8 cellular contexts compared by ENCODE assay signal in the genomic region with DNA sequence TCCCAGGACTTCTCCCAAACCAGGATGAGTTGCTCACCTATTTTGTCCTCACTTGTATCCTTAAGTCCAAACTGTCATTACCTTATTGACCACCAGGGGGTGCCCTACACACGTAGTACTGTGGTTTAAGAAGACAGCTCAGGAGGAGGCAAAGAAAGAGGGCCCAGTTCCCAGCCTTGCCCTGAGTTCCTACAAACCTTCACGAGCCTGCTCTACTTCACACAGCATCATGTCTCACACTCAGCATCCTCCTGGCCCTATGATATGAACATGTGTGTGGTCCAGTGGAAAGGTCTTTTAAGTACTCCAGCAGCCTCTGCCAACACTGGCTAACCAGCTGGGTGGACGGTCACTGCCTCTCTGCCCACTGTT. TPM values are rescaled to one million over a fixed set of nuclear protein-coding genes. Genes with fewer than 3 reads are reported as not detected.
A peak's percentile ranks its signal among the peaks of the same experiment; 100 is the strongest.
DNase-seq lines count a peak whose midpoint lies in the region; ATAC-seq and TF ChIP-seq lines count a peak whose summit lies in the region.

No MANE protein-coding gene starts in this region.

- WGBS in liver = 30% methylated on average over 3 of the region's 3 CpGs

- H3K27ac ChIP-seq in C4-2B = no peak overlapping the region
- no peak overlapping the region for H3K27ac ChIP-seq in liver (ENCODE audit: low read depth in 1 of 2, low read length in 2 of 2)

- no peaks in the 10 kb centered on the region for H3K27me3 ChIP-seq in liver (ENCODE audit: control insufficient read depth in 4 of 4, insufficient read depth in 4 of 4, low read length in 3 of 4)

- TF ChIP-seq CTCF in C4-2B (conservative IDR thresholded peaks at IDR 0.05) (peak; percentile 86), choroid plexus epithelial cell (conservative IDR thresholded peaks at IDR 0.05; ENCODE audit: low read depth, low read length) (peak; percentile 82), liver (IDR thresholded peaks at IDR 0.05; ENCODE audit: low read depth, low read length, missing input control) (peak; percentile 85)

- ATAC-seq in HG03378 (IDR thresholded peaks at IDR 0.05; ENCODE audit: unreplicated experiment) = peak; percentile 42
- ATAC-seq in HG02840 (IDR thresholded peaks at IDR 0.05; ENCODE audit: low FRiP score, unreplicated experiment) = no peak

- H3K9me3 ChIP-seq in liver (ENCODE audit: control insufficient read depth in 4 of 4, low read length in 3 of 4) = no peaks in the 10 kb centered on the region

- peak; percentile 88 to 94 for TF ChIP-seq RAD21 in liver (IDR thresholded peaks at IDR 0.05)

- H3K9ac ChIP-seq in liver (ENCODE audit: low read depth in 1 of 2, low read length in 2 of 2) = no peak overlapping the region

- DNase-seq in NCI-H69 (lab: John Stamatoyannopoulos, UW) = peak; percentile 96
- DNase-seq in activated CD4-positive, alpha-beta T cell treated with anti-CD3 and anti-CD28 coated beads for 48 hours = peak; percentile 93
- peak; percentile 99 for DNase-seq in choroid plexus epithelial cell (ENCODE audit: low read depth)
- DNase-seq in stimulated activated CD4-positive, alpha-beta T cell treated with anti-CD3 and anti-CD28 coated beads, Interleukin-4, amount 100 ng/mL, for 48 hours (ENCODE audit: low read depth in 2 of 2) = peak; percentile 86

- no peak overlapping the region for H3K4me3 ChIP-seq in choroid plexus epithelial cell (ENCODE audit: low read depth, low read length)
- no peak overlapping the region for H3K4me3 ChIP-seq in liver (ENCODE audit: low read depth in 1 of 3, low read length in 3 of 3)

- no peaks in the 10 kb centered on the region for H3K36me3 ChIP-seq in liver (ENCODE audit: control insufficient read depth in 4 of 4, insufficient read depth in 3 of 4, low read depth in 1 of 4, low read length in 3 of 4)

- peaks cover 13 to 31% (median 22%) of the 10 kb centered on the region in 4 donors for H3K4me1 ChIP-seq in liver (ENCODE audit: control insufficient read depth in 4 of 4, insufficient read depth in 4 of 4, low read length in 3 of 4)

TF ChIP-seq in liver, 16 proteins besides CTCF, POLR2A, EP300 and RAD21:
- TF ChIP-seq GABPA (IDR thresholded peaks at IDR 0.05 in 1 of 2, conservative IDR thresholded peaks at IDR 0.05 in 1 of 2) (peak in 1 of 2 donors; percentile 56), TAF1 (conservative IDR thresholded peaks at IDR 0.05) (no peak), HNF4A (conservative IDR thresholded peaks at IDR 0.05) (peak in 1 of 2 donors; percentile 43)
- TF ChIP-seq, protein P1, sequence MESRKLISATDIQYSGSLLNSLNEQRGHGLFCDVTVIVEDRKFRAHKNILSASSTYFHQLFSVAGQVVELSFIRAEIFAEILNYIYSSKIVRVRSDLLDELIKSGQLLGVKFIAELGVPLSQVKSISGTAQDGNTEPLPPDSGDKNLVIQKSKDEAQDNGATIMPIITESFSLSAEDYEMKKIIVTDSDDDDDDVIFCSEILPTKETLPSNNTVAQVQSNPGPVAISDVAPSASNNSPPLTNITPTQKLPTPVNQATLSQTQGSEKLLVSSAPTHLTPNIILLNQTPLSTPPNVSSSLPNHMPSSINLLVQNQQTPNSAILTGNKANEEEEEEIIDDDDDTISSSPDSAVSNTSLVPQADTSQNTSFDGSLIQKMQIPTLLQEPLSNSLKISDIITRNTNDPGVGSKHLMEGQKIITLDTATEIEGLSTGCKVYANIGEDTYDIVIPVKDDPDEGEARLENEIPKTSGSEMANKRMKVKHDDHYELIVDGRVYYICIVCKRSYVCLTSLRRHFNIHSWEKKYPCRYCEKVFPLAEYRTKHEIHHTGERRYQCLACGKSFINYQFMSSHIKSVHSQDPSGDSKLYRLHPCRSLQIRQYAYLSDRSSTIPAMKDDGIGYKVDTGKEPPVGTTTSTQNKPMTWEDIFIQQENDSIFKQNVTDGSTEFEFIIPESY (IDR thresholded peaks at IDR 0.05) = no peak
TF ChIP-seq in liver: peak in this region for 2.

RNA-seq across cellular contexts. Expression of a gene that starts 8.1 kb away (rescaled TPM):
- total RNA-seq in liver = 1 to 10 TPM; 3.9 to 6.0 TPM
- 1 to 10 TPM in 1 of 2 donors, under 1 TPM in 1; 0.79 to 3.6 TPM for polyA plus RNA-seq in liver

RNA-seq across cellular contexts. Expression of a gene that starts 8.4 kb away (rescaled TPM):
- 1 to 10 TPM; 2.6 to 5.0 TPM for total RNA-seq in liver
- 1 to 10 TPM; 5.1 to 5.2 TPM for polyA plus RNA-seq in liver

RNA-seq across cellular contexts. Expression of a gene that starts 11.0 kb away (rescaled TPM):
- total RNA-seq in liver = 1 to 10 TPM; 2.1 to 7.3 TPM
- polyA plus RNA-seq in liver = 1 to 10 TPM; 4.8 to 5.6 TPM

RNA-seq across cellular contexts. Expression of a gene that starts 15.6 kb away (rescaled TPM):
- total RNA-seq in liver = 1 to 10 TPM; 3.6 to 5.6 TPM
- 10 to 100 TPM in 1 of 2 donors, 1 to 10 TPM in 1; 6.1 to 13.5 TPM for polyA plus RNA-seq in liver

RNA-seq across cellular contexts. Expression of a gene that starts 22.4 kb away (rescaled TPM):
- 10 to 100 TPM; 49.4 to 66.6 TPM for total RNA-seq in liver
- 10 to 100 TPM in 1 of 2 donors, 1 to 10 TPM in 1; 8.6 to 53.1 TPM for polyA plus RNA-seq in liver
